ENCODE assay signal across 1 cellular context in the genomic region with DNA sequence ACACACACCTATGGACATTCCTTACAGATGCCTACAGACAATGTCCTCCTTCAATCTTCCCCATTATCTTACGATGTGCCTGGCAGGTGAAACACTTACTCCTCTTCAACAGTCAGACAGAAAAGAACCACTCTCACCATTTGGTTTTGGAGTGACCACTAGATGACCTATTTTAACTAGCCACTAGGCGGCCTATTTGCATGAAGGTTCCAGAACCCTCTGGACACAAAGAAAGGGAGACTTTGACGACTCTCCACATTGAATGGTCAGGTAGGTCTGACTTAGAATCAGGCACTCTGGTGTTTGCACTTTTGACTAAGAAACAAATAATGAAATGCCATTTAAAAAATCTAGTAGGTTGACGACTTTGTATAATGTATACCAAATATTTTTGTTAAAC.
TF ChIP-seq lines count a peak whose summit lies in the region.

No MANE protein-coding gene starts in this region.

TF ChIP-seq in HCT116, 20 proteins besides CTCF, POLR2A, EP300 and RAD21 (continued from another document):
- TF ChIP-seq, protein P1, sequence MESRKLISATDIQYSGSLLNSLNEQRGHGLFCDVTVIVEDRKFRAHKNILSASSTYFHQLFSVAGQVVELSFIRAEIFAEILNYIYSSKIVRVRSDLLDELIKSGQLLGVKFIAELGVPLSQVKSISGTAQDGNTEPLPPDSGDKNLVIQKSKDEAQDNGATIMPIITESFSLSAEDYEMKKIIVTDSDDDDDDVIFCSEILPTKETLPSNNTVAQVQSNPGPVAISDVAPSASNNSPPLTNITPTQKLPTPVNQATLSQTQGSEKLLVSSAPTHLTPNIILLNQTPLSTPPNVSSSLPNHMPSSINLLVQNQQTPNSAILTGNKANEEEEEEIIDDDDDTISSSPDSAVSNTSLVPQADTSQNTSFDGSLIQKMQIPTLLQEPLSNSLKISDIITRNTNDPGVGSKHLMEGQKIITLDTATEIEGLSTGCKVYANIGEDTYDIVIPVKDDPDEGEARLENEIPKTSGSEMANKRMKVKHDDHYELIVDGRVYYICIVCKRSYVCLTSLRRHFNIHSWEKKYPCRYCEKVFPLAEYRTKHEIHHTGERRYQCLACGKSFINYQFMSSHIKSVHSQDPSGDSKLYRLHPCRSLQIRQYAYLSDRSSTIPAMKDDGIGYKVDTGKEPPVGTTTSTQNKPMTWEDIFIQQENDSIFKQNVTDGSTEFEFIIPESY (IDR thresholded peaks at IDR 0.05; ENCODE audit: extremely low read depth, insufficient replicate concordance, low read length), result no peak
- TF ChIP-seq YY1 (IDR thresholded peaks at IDR 0.05; ENCODE audit: extremely low read depth, insufficient replicate concordance, low read depth, low read length), result no peak
- no peak for TF ChIP-seq CBX3 (IDR thresholded peaks at IDR 0.05; ENCODE audit: low read depth)
- TF ChIP-seq, protein P2, sequence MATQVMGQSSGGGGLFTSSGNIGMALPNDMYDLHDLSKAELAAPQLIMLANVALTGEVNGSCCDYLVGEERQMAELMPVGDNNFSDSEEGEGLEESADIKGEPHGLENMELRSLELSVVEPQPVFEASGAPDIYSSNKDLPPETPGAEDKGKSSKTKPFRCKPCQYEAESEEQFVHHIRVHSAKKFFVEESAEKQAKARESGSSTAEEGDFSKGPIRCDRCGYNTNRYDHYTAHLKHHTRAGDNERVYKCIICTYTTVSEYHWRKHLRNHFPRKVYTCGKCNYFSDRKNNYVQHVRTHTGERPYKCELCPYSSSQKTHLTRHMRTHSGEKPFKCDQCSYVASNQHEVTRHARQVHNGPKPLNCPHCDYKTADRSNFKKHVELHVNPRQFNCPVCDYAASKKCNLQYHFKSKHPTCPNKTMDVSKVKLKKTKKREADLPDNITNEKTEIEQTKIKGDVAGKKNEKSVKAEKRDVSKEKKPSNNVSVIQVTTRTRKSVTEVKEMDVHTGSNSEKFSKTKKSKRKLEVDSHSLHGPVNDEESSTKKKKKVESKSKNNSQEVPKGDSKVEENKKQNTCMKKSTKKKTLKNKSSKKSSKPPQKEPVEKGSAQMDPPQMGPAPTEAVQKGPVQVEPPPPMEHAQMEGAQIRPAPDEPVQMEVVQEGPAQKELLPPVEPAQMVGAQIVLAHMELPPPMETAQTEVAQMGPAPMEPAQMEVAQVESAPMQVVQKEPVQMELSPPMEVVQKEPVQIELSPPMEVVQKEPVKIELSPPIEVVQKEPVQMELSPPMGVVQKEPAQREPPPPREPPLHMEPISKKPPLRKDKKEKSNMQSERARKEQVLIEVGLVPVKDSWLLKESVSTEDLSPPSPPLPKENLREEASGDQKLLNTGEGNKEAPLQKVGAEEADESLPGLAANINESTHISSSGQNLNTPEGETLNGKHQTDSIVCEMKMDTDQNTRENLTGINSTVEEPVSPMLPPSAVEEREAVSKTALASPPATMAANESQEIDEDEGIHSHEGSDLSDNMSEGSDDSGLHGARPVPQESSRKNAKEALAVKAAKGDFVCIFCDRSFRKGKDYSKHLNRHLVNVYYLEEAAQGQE (IDR thresholded peaks at IDR 0.05; ENCODE audit: low read depth), result no peak
- no peak for TF ChIP-seq ELF1 (IDR thresholded peaks at IDR 0.05; ENCODE audit: borderline replicate concordance, low read depth)
- no peak for TF ChIP-seq FOSL1 (IDR thresholded peaks at IDR 0.05; ENCODE audit: low read depth)
- TF ChIP-seq EZH2 (IDR thresholded peaks at IDR 0.05), result no peak
- no peak for TF ChIP-seq TCF7L2 (IDR thresholded peaks at IDR 0.05; ENCODE audit: borderline replicate concordance, extremely low read depth, insufficient read depth, insufficient read length)
- no peak for TF ChIP-seq ZNF274 (IDR thresholded peaks at IDR 0.05; ENCODE audit: low read depth, low read length)
- no peak for TF ChIP-seq MAX (IDR thresholded peaks at IDR 0.05)
- TF ChIP-seq, protein P3, sequence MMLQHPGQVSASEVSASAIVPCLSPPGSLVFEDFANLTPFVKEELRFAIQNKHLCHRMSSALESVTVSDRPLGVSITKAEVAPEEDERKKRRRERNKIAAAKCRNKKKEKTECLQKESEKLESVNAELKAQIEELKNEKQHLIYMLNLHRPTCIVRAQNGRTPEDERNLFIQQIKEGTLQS (IDR thresholded peaks at IDR 0.05), result no peak
- TF ChIP-seq ZFX (IDR thresholded peaks at IDR 0.05), result no peak
- no peak for TF ChIP-seq SIN3A (IDR thresholded peaks at IDR 0.05; ENCODE audit: low read depth)
- TF ChIP-seq SRF (IDR thresholded peaks at IDR 0.05; ENCODE audit: low read depth), result no peak
